ENCODE assay signal across 10 cellular contexts in genomic region chr2:20634430-20635095, GRCh38. TPM values are rescaled to one million over a fixed set of nuclear protein-coding genes. Genes with fewer than 3 reads are reported as not detected.
DNase-seq lines count a peak whose midpoint lies in the region; TF ChIP-seq lines count a peak whose summit lies in the region.
"Had no signal": no experiment of that assay in that cellular context is flagged by ENCODE, and none has a peak within 500 bp of the region (broad histone marks: within the 10 kb centered on the region; RNA-seq: fewer than 3 reads in every experiment).

No MANE protein-coding gene starts in this region.

- CTCF ChIA-PET in AG04450 (lab: Charles Lee) (interaction anchor here (0.9 to 4.2 kb wide), 21 partner anchors 9 to 309 kb away, joined by 3 to 83 read pairs (median 6); partner anchors contain the start of gene RHOB), Caco-2 (lab: Charles Lee) (interaction anchor here (0.8 to 1.5 kb wide), 4 partner anchors 16 to 198 kb away, joined by 3 to 6 read pairs (median 4); partner anchors contain the start of genes HS1BP3 and RHOB)

- no peaks in the 10 kb centered on the region for H3K9me3 Mint-ChIP-seq in Caco-2 (ENCODE audit: unreplicated experiment)
- H3K9me3 Mint-ChIP-seq: CD8-positive, alpha-beta T cell; natural killer cell had no signal

- H3K4me1 Mint-ChIP-seq in Caco-2 (ENCODE audit: low read depth, unreplicated experiment), result no peaks in the 10 kb centered on the region

- no peaks in the 10 kb centered on the region for H3K27me3 ChIP-seq in AG04450 (ENCODE audit: control insufficient read depth, insufficient read depth, low read length)
- H3K27me3 ChIP-seq in muscle layer of colon (ENCODE audit: control insufficient read depth in 1 of 2, insufficient read depth in 2 of 2, low read length in 2 of 2), result no peaks in the 10 kb centered on the region
- no peaks in the 10 kb centered on the region for H3K27me3 ChIP-seq in Caco-2 (replicated peaks; ENCODE audit: control insufficient read depth, insufficient read depth, low read length)

- peak overlapping the region; percentile 49 for H3K9ac ChIP-seq in muscle layer of colon (ENCODE audit: low read length)

- no peak for TF ChIP-seq CTCF in AG04450 (IDR thresholded peaks at IDR 0.05; ENCODE audit: low read depth, low read length)
- TF ChIP-seq CTCF in Caco-2 (IDR thresholded peaks at IDR 0.05; ENCODE audit: insufficient read depth in 1 of 2, low read depth in 1 of 2, low read length in 1 of 2, severe bottlenecking in 1 of 2, unreplicated experiment in 1 of 2), result no peak

- no TSS peak for BruUV-seq in Caco-2 (replicated peaks; lab: Mats Ljungman, UMichigan)

- H3K36me3 Mint-ChIP-seq in Caco-2 (ENCODE audit: insufficient read depth, unreplicated experiment), result no peaks in the 10 kb centered on the region
- H3K36me3 Mint-ChIP-seq: natural killer cell had no signal

- no peak overlapping the region for H3K27ac ChIP-seq in AG04450 (ENCODE audit: low read depth, low read length)
- H3K27ac ChIP-seq in epithelial cell of prostate, result peak overlapping the region; percentile 18
- peak overlapping the region; percentile 93 for H3K27ac ChIP-seq in muscle layer of colon (ENCODE audit: low read depth, low read length)

- intact Hi-C loops in Caco-2 (cut with micrococcal nuclease; ENCODE audit: unreplicated experiment), result loop anchor here (1.0 to 2.0 kb wide), 2 partner anchors 42 to 191 kb away; no protein-coding TSS in a partner anchor

- DNase-seq in AG04450 (ENCODE audit: low read depth, low spot score), result peak; percentile 32
- peak; percentile 39 for DNase-seq in NCI-H2171 (lab: John Stamatoyannopoulos, UW)
- no peak for DNase-seq in epithelial cell of prostate (ENCODE audit: low read depth, low spot score)
- DNase-seq in Caco-2, result no peak
- DNase-seq in NCI-H510A (lab: John Stamatoyannopoulos, UW), result no peak
- DNase-seq in stimulated activated CD4-positive, alpha-beta T cell treated with anti-CD3 and anti-CD28 coated beads, Interleukin-4, amount 100 ng/mL, for 1 hour, result no peak
- no peak for DNase-seq in middle frontal gyrus (ENCODE audit: extremely low spot score, low spot score)
- DNase-seq: CD8-positive, alpha-beta T cell; natural killer cell had no signal

- POLR2A ChIA-PET in AG04450 (lab: Yijun Ruan, JAX), result interaction anchor here (0.6 to 3.0 kb wide), 5 partner anchors 15 to 256 kb away, joined by 3 to 47 read pairs (median 4); partner anchors contain the start of gene RHOB
- POLR2A ChIA-PET in Caco-2 (lab: Charles Lee), result interaction anchor here (0.6 to 3.4 kb wide), 2 partner anchors 185 to 188 kb away, joined by 3 to 18 read pairs; partner anchors contain the start of gene RHOB

- H3K27ac Mint-ChIP-seq in Caco-2 (ENCODE audit: unreplicated experiment), result no peak overlapping the region
- H3K27ac Mint-ChIP-seq: CD8-positive, alpha-beta T cell had no signal

- H3K4me1 ChIP-seq in muscle layer of colon (ENCODE audit: insufficient read depth, low read length) (peaks cover 84% of the 10 kb centered on the region), Caco-2 (no peaks in the 10 kb centered on the region)

- H3K4me3 Mint-ChIP-seq in Caco-2 (ENCODE audit: unreplicated experiment), result no peak overlapping the region
- H3K4me3 Mint-ChIP-seq: CD8-positive, alpha-beta T cell had no signal

- H3K27me3 Mint-ChIP-seq in Caco-2 (ENCODE audit: insufficient read depth, unreplicated experiment), result no peaks in the 10 kb centered on the region

- H3K36me3 ChIP-seq in muscle layer of colon (ENCODE audit: insufficient read depth, low read length) (peaks cover 43% of the 10 kb centered on the region), Caco-2 (ENCODE audit: control insufficient read depth, insufficient read depth, low read length) (no peaks in the 10 kb centered on the region)

- H3K9me3 ChIP-seq in AG04450 (ENCODE audit: control insufficient read depth, insufficient read depth, low read length) (no peaks in the 10 kb centered on the region; the same call in 1 of the 2 replicates), muscle layer of colon (ENCODE audit: low read length) (no peaks in the 10 kb centered on the region), Caco-2 (no peaks in the 10 kb centered on the region)

- H3K4me3 ChIP-seq in AG04450 (ENCODE audit: low read depth, low read length), result no peak overlapping the region
- peak overlapping the region in 1 of 2 donors; percentile 19 for H3K4me3 ChIP-seq in muscle layer of colon (ENCODE audit: low read depth in 1 of 2, low read length in 2 of 2)
- no peak overlapping the region for H3K4me3 ChIP-seq in Caco-2 (ENCODE audit: low read depth, low read length)

RNA-seq across cellular contexts. Expression of gene HS1BP3, which starts 16.3 kb away (rescaled TPM):
- polyA plus RNA-seq in AG04450 (2011; rRNA removed), result 14.2 and 16.1 TPM in 2 replicates
- polyA minus RNA-seq in AG04450 (2011; rRNA and poly(A)+ RNA removed), result 17.9 and 19.2 TPM in 2 replicates
- total RNA-seq in Caco-2 (2022), result 26.5 and 31.1 TPM in 2 replicates

RNA-seq across cellular contexts. Expression of gene GDF7, which starts 32.4 kb away (rescaled TPM):
- polyA plus RNA-seq in AG04450 (2011; rRNA removed), result 0.01 TPM in 2 replicates
- polyA minus RNA-seq in AG04450 (2011; rRNA and poly(A)+ RNA removed), result 0.05 TPM in 1 of 2 replicates, not detected in the other
- 1.7 and 1.8 TPM in 2 replicates for total RNA-seq in Caco-2 (2022)

Comparison
In these comparisons a context has a peak if more than half of its experiments do, and no peak if none do; other contexts are left out.
1. DNase-seq: peak in AG04450 (single experiment) and NCI-H2171 (single experiment); none in epithelial cell of prostate (single experiment), Caco-2 (0 of 2), NCI-H510A (single experiment), stimulated activated CD4-positive, alpha-beta T cell treated with anti-CD3 and anti-CD28 coated beads, Interleukin-4, amount 100 ng/mL, for 1 hour (single experiment) and middle frontal gyrus (single experiment).